20 cellular contexts compared by ENCODE assay signal in the genomic region with DNA sequence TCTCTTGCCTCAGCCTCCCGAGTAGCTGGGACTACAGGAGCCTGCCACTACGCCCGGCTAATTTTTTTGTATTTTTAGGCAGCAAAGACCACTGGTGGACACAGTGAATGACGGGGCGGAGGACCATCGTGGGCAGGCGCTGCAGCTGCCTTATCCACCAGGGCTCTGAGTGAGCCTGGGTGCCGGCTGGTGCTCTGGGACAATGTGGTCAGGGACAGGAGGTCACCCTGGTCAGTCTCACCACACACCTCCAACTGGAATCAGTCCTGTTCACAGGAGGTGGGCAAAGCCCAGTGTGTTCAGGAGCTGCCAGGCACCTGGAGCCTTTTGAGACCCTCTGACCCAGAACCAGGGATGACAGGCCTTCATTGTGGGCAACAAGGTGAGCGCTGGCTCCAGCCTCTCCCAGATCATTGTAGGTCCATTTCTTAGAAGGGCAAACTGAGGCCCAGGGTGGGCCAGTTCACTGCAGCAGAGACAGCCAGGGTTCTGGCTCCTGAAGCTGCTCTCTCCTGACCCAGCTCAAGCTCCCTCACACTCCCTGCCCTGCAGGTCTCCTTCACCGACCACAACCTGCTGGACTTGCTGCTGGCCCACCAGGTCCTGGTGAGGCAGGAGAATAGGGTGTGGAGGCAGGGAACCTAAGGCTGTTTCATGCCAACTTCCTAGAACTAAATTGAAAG. TPM values are rescaled to one million over a fixed set of nuclear protein-coding genes. Genes with fewer than 3 reads are reported as not detected.
A peak's percentile ranks its signal among the peaks of the same experiment; 100 is the strongest.
DNase-seq lines count a peak whose midpoint lies in the region; ATAC-seq and TF ChIP-seq lines count a peak whose summit lies in the region.
"Had no signal": no experiment of that assay in that cellular context is flagged by ENCODE, and none has a peak within 500 bp of the region (broad histone marks: within the 10 kb centered on the region; RNA-seq: fewer than 3 reads in every experiment).

No MANE protein-coding gene starts in this region.

- H3K27ac ChIP-seq in 22Rv1, result 0 out of 2 replicates have a peak overlapping the region, but pooled peaks have one; percentile 8
- H3K27ac ChIP-seq in sigmoid colon, result no peak overlapping the region
- H3K27ac ChIP-seq in suprapubic skin, result no peak overlapping the region
- no peak overlapping the region for H3K27ac ChIP-seq in testis
- H3K27ac ChIP-seq: GM23248 had no signal

- TF ChIP-seq CTCF in 22Rv1 (IDR thresholded peaks at IDR 0.05) (no peak), sigmoid colon (IDR thresholded peaks at IDR 0.05) (no peak), suprapubic skin (IDR thresholded peaks at IDR 0.05) (no peak), testis (IDR thresholded peaks at IDR 0.05) (no peak)

- TF ChIP-seq POLR2A in sigmoid colon (IDR thresholded peaks at IDR 0.05) (no peak), suprapubic skin (IDR thresholded peaks at IDR 0.05) (no peak), testis (IDR thresholded peaks at IDR 0.05) (no peak)

- H3K4me1 ChIP-seq in sigmoid colon (no peaks in the 10 kb centered on the region), suprapubic skin (no peaks in the 10 kb centered on the region), testis (no peaks in the 10 kb centered on the region)
- H3K4me1 ChIP-seq: Caco-2 had no signal

- ATAC-seq in left lobe of liver, result peak; percentile 44
- ATAC-seq: CD8-positive, alpha-beta T cell had no signal

- intact Hi-C loops in sigmoid colon (cut with DNase I), result no loop called here
- intact Hi-C loops in testis (cut with DNase I; ENCODE audit: low total_unique reads), result no loop called here

- H3K4me3 ChIP-seq in sigmoid colon (no peak overlapping the region), suprapubic skin (no peak overlapping the region), testis (no peak overlapping the region)
- H3K4me3 ChIP-seq: GM23248 had no signal

- 84 to 92% methylated on average over 10 of the region's 10 CpGs for WGBS in sigmoid colon, 2 donors
- WGBS in suprapubic skin, result 81% methylated on average over 10 of the region's 10 CpGs
- WGBS in testis, 2 donors, result 90 to 94% methylated on average over 9 to 10 of the region's 10 CpGs

- TF ChIP-seq EP300 in sigmoid colon (IDR thresholded peaks at IDR 0.05), result no peak
- no peak for TF ChIP-seq EP300 in suprapubic skin (IDR thresholded peaks at IDR 0.05)

- H3K36me3 ChIP-seq in sigmoid colon, result no peaks in the 10 kb centered on the region
- no peaks in the 10 kb centered on the region for H3K36me3 ChIP-seq in suprapubic skin
- no peaks in the 10 kb centered on the region for H3K36me3 ChIP-seq in testis (ENCODE audit: low read depth, missing control alignments)

- H3K27me3 ChIP-seq in sigmoid colon, result no peaks in the 10 kb centered on the region
- no peaks in the 10 kb centered on the region for H3K27me3 ChIP-seq in suprapubic skin
- H3K27me3 ChIP-seq in testis, result no peaks in the 10 kb centered on the region

- H3K9me3 ChIP-seq in sigmoid colon (no peaks in the 10 kb centered on the region), suprapubic skin (no peaks in the 10 kb centered on the region), testis (no peaks in the 10 kb centered on the region)

- peak; percentile 4 for DNase-seq in HuH-7.5 (ENCODE audit: low spot score)
- no peak for DNase-seq in left lobe of liver (ENCODE audit: low spot score)
- peak; percentile 40 for DNase-seq in sigmoid colon
- no peak for DNase-seq in hepatic stellate cell (ENCODE audit: low spot score)
- no peak for DNase-seq in suprapubic skin (ENCODE audit: low spot score in 2 of 2)
- DNase-seq in testis, result no peak
- DNase-seq: C1 segment of cervical spinal cord; Caco-2; CD4-positive, CD25-positive, alpha-beta regulatory T cell; CD8-positive, alpha-beta T cell; DMS153; DND-41; H7; HCEC 1CT had no signal

RNA-seq across cellular contexts. Expression of gene CABP2, which starts 15.7 kb away (rescaled TPM):
- total RNA-seq in left lobe of liver (not detected), sigmoid colon (not detected), suprapubic skin (not detected), testis (not detected)
- polyA plus RNA-seq in sigmoid colon (not detected), testis (ENCODE audit: insufficient read depth, low read depth, low replicate concordance) (not detected)
- total RNA-seq: A172; A673; Caco-2; CD4-positive, CD25-positive, alpha-beta regulatory T cell; CD8-positive, alpha-beta T cell; GM23248; H1; H7 had no signal
- polyA plus RNA-seq: BJ; CD4-positive, CD25-positive, alpha-beta regulatory T cell; GM23248; H1 had no signal

RNA-seq across cellular contexts. Expression of gene CDK2AP2, which starts 31.0 kb away (rescaled TPM):
- total RNA-seq in left lobe of liver (67.4 TPM), sigmoid colon (10 to 100 TPM; 13.3 to 32.9 (median 23.7) TPM), suprapubic skin (10 to 100 TPM; 16.7 to 44.6 (median 30.9) TPM), testis (10 to 100 TPM; 26.4 to 38.0 TPM)
- polyA plus RNA-seq in sigmoid colon (100 to 1,000 TPM in 2 of 3 donors, 10 to 100 TPM in 1; 64.9 to 126 (median 101) TPM), testis (ENCODE audit: insufficient read depth, low read depth, low replicate concordance) (20.9 TPM)

RNA-seq across cellular contexts. Expression of gene PITPNM1, which starts 33.8 kb away (rescaled TPM):
- total RNA-seq in left lobe of liver (19.2 TPM), sigmoid colon (10 to 100 TPM in 1 of 4 donors, 1 to 10 TPM in 3; 3.2 to 16.0 (median 5.6) TPM), suprapubic skin (10 to 100 TPM; 12.4 to 25.7 (median 19.7) TPM), testis (10 to 100 TPM; 15.5 to 23.5 TPM)
- polyA plus RNA-seq in sigmoid colon (10 to 100 TPM; 16.2 to 69.1 (median 36.1) TPM), testis (ENCODE audit: insufficient read depth, low read depth, low replicate concordance) (19.6 TPM)

RNA-seq across cellular contexts. Expression of gene GSTP1, which starts 44.6 kb away (rescaled TPM):
- total RNA-seq in left lobe of liver, result 30.9 TPM
- 100 to 1,000 TPM; 349 to 702 (median 499) TPM for total RNA-seq in sigmoid colon
- 100 to 1,000 TPM; 451 to 717 (median 599) TPM for polyA plus RNA-seq in sigmoid colon
- total RNA-seq in suprapubic skin, result 1,000 to 10,000 TPM in 3 of 4 donors, 100 to 1,000 TPM in 1; 564 to 1,559 (median 1,256) TPM
- 100 to 1,000 TPM; 117 to 201 TPM for total RNA-seq in testis
- 211 TPM for polyA plus RNA-seq in testis (ENCODE audit: insufficient read depth, low read depth, low replicate concordance)

RNA-seq across cellular contexts. Expression of gene AIP, which starts 56.1 kb away (rescaled TPM):
- total RNA-seq in left lobe of liver (26.3 TPM), sigmoid colon (100 to 1,000 TPM; 103 to 120 (median 109) TPM), suprapubic skin (10 to 100 TPM; 30.5 to 58.4 (median 42.2) TPM), testis (10 to 100 TPM; 34.6 to 61.7 TPM)
- polyA plus RNA-seq in sigmoid colon (10 to 100 TPM; 71.2 to 82.3 (median 76.6) TPM), testis (ENCODE audit: insufficient read depth, low read depth, low replicate concordance) (60.7 TPM)

Comparison
In these comparisons a context has a peak if more than half of its experiments do, and no peak if none do; other contexts are left out.
1. DNase-seq: peak in HuH-7.5 (single experiment) and sigmoid colon (single experiment); none in left lobe of liver (single experiment), hepatic stellate cell (single experiment), suprapubic skin (0 of 2) and testis (single experiment).